Comparison of ENCODE assay signal across 9 cellular contexts in genomic region chr19:30719991-30720329, GRCh38.
DNase-seq lines count a peak whose midpoint lies in the region; ATAC-seq, FAIRE-seq and TF ChIP-seq lines count a peak whose summit lies in the region.
"Had no signal": no experiment of that assay in that cellular context is flagged by ENCODE, and none has a peak within 500 bp of the region (broad histone marks: within the 10 kb centered on the region; RNA-seq: fewer than 3 reads in every experiment).

No MANE protein-coding gene starts in this region.

- no peak overlapping the region; the same call in 1 of the 2 replicates for H3K4me2 ChIP-seq in PC-9

- intact Hi-C loops in kidney (cut with DNase I), result no loop called here
- intact Hi-C loops in testis (cut with DNase I; ENCODE audit: low total_unique reads), result no loop called here
- intact Hi-C loops in PC-9 (cut with micrococcal nuclease; ENCODE audit: unreplicated experiment), result no loop called here

- 8 to 12% methylated on average over 9 of the region's 9 CpGs for WGBS in testis, 2 donors

- no peaks in the 10 kb centered on the region for H3K9me2 ChIP-seq in PC-9 (ENCODE audit: insufficient read depth)

- no peak for ATAC-seq in GM21528 (IDR thresholded peaks at IDR 0.05; ENCODE audit: low FRiP score, unreplicated experiment)
- no peak for ATAC-seq in GM18867 (IDR thresholded peaks at IDR 0.05; ENCODE audit: unreplicated experiment)

- H3K36me3 ChIP-seq in kidney (ENCODE audit: control insufficient read depth in 1 of 2, insufficient read depth in 2 of 2, low read length in 2 of 2) (no peaks in the 10 kb centered on the region), testis (ENCODE audit: low read depth, missing control alignments) (no peaks in the 10 kb centered on the region), PC-9 (ENCODE audit: low read depth) (no peaks in the 10 kb centered on the region)

- H3K9me3 ChIP-seq in kidney (ENCODE audit: control insufficient read depth in 1 of 2, low read length in 2 of 2) (no peaks in the 10 kb centered on the region), testis (no peaks in the 10 kb centered on the region), PC-9 (ENCODE audit: insufficient read depth, low read depth) (no peaks in the 10 kb centered on the region)

- H3K27me3 ChIP-seq in testis (no peaks in the 10 kb centered on the region), PC-9 (ENCODE audit: insufficient read depth, low read depth) (peaks cover 52% of the 10 kb centered on the region)

- TF ChIP-seq POLR2A in testis (IDR thresholded peaks at IDR 0.05), result no peak

- H4K20me1 ChIP-seq in PC-9 (ENCODE audit: insufficient read depth), result no peaks in the 10 kb centered on the region

- peak; percentile 10 for DNase-seq in NOMO-1 treated with dmso at 0.1 percent for 144 hours (lab: John Stamatoyannopoulos, UW; ENCODE audit: unreplicated experiment)
- no peak for DNase-seq in NOMO-1 treated with DMSO at 0.1 percent for 48 hours (lab: John Stamatoyannopoulos, UW; ENCODE audit: unreplicated experiment)
- DNase-seq in astrocyte of the spinal cord (ENCODE audit: low read depth, low spot score), result no peak
- no peak for DNase-seq in kidney
- peak; percentile 19 for DNase-seq in testis
- DNase-seq in PC-9, result no peak
- DNase-seq: NCI-H1092 treated with DMSO at 0.1 percent for 48 hours had no signal

- H3K27ac ChIP-seq in kidney (ENCODE audit: low read depth in 2 of 2, low read length in 2 of 2) (peak overlapping the region in 1 of 2 donors; percentile 53), testis (peak overlapping the region; percentile 12 to 72), PC-9 (no peak overlapping the region)

- in situ Hi-C loops in astrocyte of the spinal cord (cut with HindIII; ENCODE audit: low sequenced_read_pairs), result no loop called here

- H2AFZ ChIP-seq in PC-9, result no peak overlapping the region

- H3K9ac ChIP-seq in kidney (ENCODE audit: low read length in 2 of 2), result no peak overlapping the region

- POLR2A ChIA-PET in PC-9 (lab: Charles Lee; ENCODE audit: unreplicated experiment), result no interaction called here

- H3F3A ChIP-seq in PC-9 (ENCODE audit: insufficient read depth, low read depth), result no peaks in the 10 kb centered on the region

- peak overlapping the region; percentile 41 for H3K4me3 ChIP-seq in astrocyte of the spinal cord (ENCODE audit: low read depth, low read length)
- H3K4me3 ChIP-seq in kidney (ENCODE audit: low read length in 2 of 2), result peak overlapping the region; percentile 29 to 77
- peak overlapping the region; percentile 60 to 71 for H3K4me3 ChIP-seq in testis
- H3K4me3 ChIP-seq in PC-9, result no peak overlapping the region

- BruUV-seq in PC-9 (replicated peaks; lab: Mats Ljungman, UMichigan), result no TSS peak

- FAIRE-seq in kidney (lab: Jason Lieb, UNC), result no peak

- H3K4me1 ChIP-seq in kidney (ENCODE audit: control insufficient read depth in 1 of 2, insufficient read depth in 1 of 2, low read depth in 1 of 2, low read length in 2 of 2) (peaks cover 0 to 2% of the 10 kb centered on the region in 2 donors), testis (no peaks in the 10 kb centered on the region), PC-9 (replicated peaks; ENCODE audit: insufficient read depth) (no peaks in the 10 kb centered on the region)

- TF ChIP-seq CTCF in astrocyte of the spinal cord (IDR thresholded peaks at IDR 0.05; ENCODE audit: low read depth, low read length) (no peak), kidney (IDR thresholded peaks at IDR 0.05; ENCODE audit: borderline replicate concordance, extremely low read depth, insufficient read depth) (no peak), testis (IDR thresholded peaks at IDR 0.05) (no peak), PC-9 (conservative IDR thresholded peaks at IDR 0.05) (no peak)

- no peaks in the 10 kb centered on the region for H3K79me2 ChIP-seq in PC-9 (ENCODE audit: low read depth)

- CTCF ChIA-PET in PC-9 (lab: Charles Lee), result no interaction called here

Comparison
In these comparisons a context has a peak if more than half of its experiments do, and no peak if none do; other contexts are left out.
1. DNase-seq: peak in NOMO-1 treated with dmso at 0.1 percent for 144 hours (single experiment) and testis (single experiment); none in NOMO-1 treated with DMSO at 0.1 percent for 48 hours (single experiment), astrocyte of the spinal cord (single experiment), kidney (single experiment) and PC-9 (0 of 2).